Comparison of ENCODE assay signal across 11 cellular contexts in the genomic region with DNA sequence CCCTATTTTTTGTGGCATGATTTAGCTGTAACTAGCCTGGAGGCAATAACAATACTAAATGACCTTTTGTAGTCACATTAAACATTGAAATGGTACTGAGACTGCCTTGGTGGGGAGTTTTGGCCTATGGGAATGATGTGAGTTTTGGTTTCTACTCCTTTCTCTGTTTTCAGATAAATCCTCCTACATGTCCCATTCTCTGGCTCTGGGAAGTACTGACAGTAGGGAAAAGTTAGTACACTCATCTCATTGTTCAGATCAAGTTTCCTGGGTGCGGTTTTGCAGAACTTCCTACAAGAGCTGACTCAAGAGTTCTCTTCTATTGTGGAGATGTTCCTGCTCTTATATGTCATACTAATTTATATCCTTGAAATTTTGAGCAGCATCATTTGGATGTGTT.
DNase-seq lines count a peak whose midpoint lies in the region; TF ChIP-seq lines count a peak whose summit lies in the region.
"Had no signal": no experiment of that assay in that cellular context is flagged by ENCODE, and none has a peak within 500 bp of the region (broad histone marks: within the 10 kb centered on the region; RNA-seq: fewer than 3 reads in every experiment).

No MANE protein-coding gene starts in this region.

- TF ChIP-seq POLR2A in thyroid gland (IDR thresholded peaks at IDR 0.05), result no peak

- WGBS in thyroid gland, 2 donors, result 55 to 76% methylated on average over 1 of the region's 1 CpG

- in situ Hi-C loops in astrocyte of the spinal cord (cut with HindIII; ENCODE audit: low sequenced_read_pairs), result no loop called here

- no peak overlapping the region for H3K27ac Mint-ChIP-seq in T-helper 2 cell treated with Interferon-gamma antibody and Interleukin-4, amounts not matched to agents 5 μg/mL and 100 μg/mL, for 36 hours

- no peaks in the 10 kb centered on the region for H3K9me3 ChIP-seq in HUES48 (ENCODE audit: control insufficient read depth, insufficient read depth, low read length)
- no peaks in the 10 kb centered on the region for H3K9me3 ChIP-seq in thyroid gland
- H3K9me3 ChIP-seq: SJCRH30 had no signal

- H3K9me3 Mint-ChIP-seq in T-helper 2 cell treated with Interferon-gamma antibody and Interleukin-4, amounts not matched to agents 5 μg/mL and 100 μg/mL, for 36 hours, result no peaks in the 10 kb centered on the region
- H3K9me3 Mint-ChIP-seq: neural crest cell had no signal

- peaks cover 8% of the 10 kb centered on the region for H3K36me3 ChIP-seq in HUES48 (ENCODE audit: control insufficient read depth, insufficient read depth, low read length)
- no peaks in the 10 kb centered on the region for H3K36me3 ChIP-seq in thyroid gland

- peak overlapping the region; percentile 36 for H3K27ac ChIP-seq in HUES48 (ENCODE audit: low read depth, low read length)
- H3K27ac ChIP-seq in thyroid gland, result peak overlapping the region; percentile 91 to 93 (median 91)
- H3K27ac ChIP-seq: SJCRH30 had no signal

- H3K4me1 ChIP-seq in HUES48 (ENCODE audit: control insufficient read depth, insufficient read depth, low read length), result peaks cover 51% of the 10 kb centered on the region
- peaks cover 50 to 97% of the 10 kb centered on the region in 2 donors for H3K4me1 ChIP-seq in thyroid gland

- intact Hi-C loops in thyroid gland (cut with DNase I), result no loop called here

- peaks cover 8% of the 10 kb centered on the region for H3K4me1 Mint-ChIP-seq in T-helper 2 cell treated with Interferon-gamma antibody and Interleukin-4, amounts not matched to agents 5 μg/mL and 100 μg/mL, for 36 hours (ENCODE audit: low read depth)

- no peak overlapping the region for H3K4me3 ChIP-seq in HUES48 (ENCODE audit: low read depth, low read length)
- no peak overlapping the region for H3K4me3 ChIP-seq in astrocyte of the spinal cord (ENCODE audit: low read depth, low read length)
- no peak overlapping the region for H3K4me3 ChIP-seq in thyroid gland (replicated peaks in 1 of 3)
- H3K4me3 ChIP-seq: SJCRH30 had no signal

- DNase-seq in astrocyte of the spinal cord (ENCODE audit: low read depth, low spot score), result peak; percentile 87
- DNase-seq in kidney glomerular epithelial cell (lab: John Stamatoyannopoulos, UW), result peak; percentile 88
- DNase-seq in thyroid gland, result no peak
- no peak for DNase-seq in T-helper 2 cell treated with Interferon-gamma antibody and Interleukin-4, amounts not matched to agents 5 μg/mL and 100 μg/mL, for 36 hours (ENCODE audit: low spot score)
- DNase-seq in SKM-1 treated with dmso at 0.1 percent for 144 hours (lab: John Stamatoyannopoulos, UW; ENCODE audit: unreplicated experiment), result no peak
- DNase-seq in HT-29 (ENCODE audit: low spot score), result no peak
- DNase-seq in NCI-H1436 treated with DMSO at 0.1 percent for 48 hours (lab: John Stamatoyannopoulos, UW), result no peak
- DNase-seq: activated T-cell treated with anti-CD3 and anti-CD28 coated beads, Interleukin-2, amount 50 U/mL, for 48 hours had no signal

- TF ChIP-seq CTCF in astrocyte of the spinal cord (IDR thresholded peaks at IDR 0.05; ENCODE audit: low read depth, low read length) (no peak), thyroid gland (IDR thresholded peaks at IDR 0.05) (no peak)

- H3K9ac ChIP-seq in HUES48 (ENCODE audit: low read depth, low read length), result no peak overlapping the region

- no peaks in the 10 kb centered on the region for H3K36me3 Mint-ChIP-seq in T-helper 2 cell treated with Interferon-gamma antibody and Interleukin-4, amounts not matched to agents 5 μg/mL and 100 μg/mL, for 36 hours (ENCODE audit: low read depth)

- peaks cover 13% of the 10 kb centered on the region for H3K27me3 Mint-ChIP-seq in T-helper 2 cell treated with Interferon-gamma antibody and Interleukin-4, amounts not matched to agents 5 μg/mL and 100 μg/mL, for 36 hours (ENCODE audit: low read depth)

- no peak overlapping the region for H3K4me3 Mint-ChIP-seq in T-helper 2 cell treated with Interferon-gamma antibody and Interleukin-4, amounts not matched to agents 5 μg/mL and 100 μg/mL, for 36 hours
- H3K4me3 Mint-ChIP-seq: neural crest cell had no signal

- no peaks in the 10 kb centered on the region for H3K27me3 ChIP-seq in HUES48 (ENCODE audit: control insufficient read depth, insufficient read depth, low read length)
- H3K27me3 ChIP-seq in thyroid gland, result no peaks in the 10 kb centered on the region
- H3K27me3 ChIP-seq: SJCRH30 had no signal

Comparison
In these comparisons a context has a peak if more than half of its experiments do, and no peak if none do; other contexts are left out.
1. DNase-seq: peak in astrocyte of the spinal cord (single experiment) and kidney glomerular epithelial cell (single experiment); none in thyroid gland (0 of 2), T-helper 2 cell treated with Interferon-gamma antibody and Interleukin-4, amounts not matched to agents 5 μg/mL and 100 μg/mL, for 36 hours (single experiment), SKM-1 treated with dmso at 0.1 percent for 144 hours (single experiment), HT-29 (single experiment) and NCI-H1436 treated with DMSO at 0.1 percent for 48 hours (single experiment).